In the genomic region with DNA sequence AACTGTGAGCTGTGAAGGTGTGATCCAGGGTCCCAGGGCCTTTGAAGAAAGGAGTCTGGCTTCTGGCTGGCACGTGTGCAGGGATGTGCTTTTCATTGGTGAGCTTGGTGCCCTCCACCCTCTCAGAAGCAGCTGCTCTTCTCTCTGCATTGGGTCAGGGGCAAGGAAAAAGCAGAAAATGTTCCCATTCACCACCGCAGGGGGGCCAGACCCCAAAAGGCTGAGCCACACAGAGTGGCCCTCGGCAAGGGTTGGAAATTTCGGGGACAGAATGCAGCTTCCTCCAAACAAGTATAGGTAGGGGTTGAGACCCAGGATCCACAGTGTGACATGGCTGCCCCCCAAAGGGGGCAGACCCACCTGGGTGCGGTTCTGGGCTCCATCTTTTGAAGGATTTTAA, we compare ENCODE assay signal across 11 cellular contexts. TPM values are rescaled to one million over a fixed set of nuclear protein-coding genes. Genes with fewer than 3 reads are reported as not detected.
A peak's percentile ranks its signal among the peaks of the same experiment; 100 is the strongest.
DNase-seq lines count a peak whose midpoint lies in the region; ATAC-seq and TF ChIP-seq lines count a peak whose summit lies in the region.
"Had no signal": no experiment of that assay in that cellular context is flagged by ENCODE, and none has a peak within 500 bp of the region (broad histone marks: within the 10 kb centered on the region; RNA-seq: fewer than 3 reads in every experiment).

No MANE protein-coding gene starts in this region.

- in situ Hi-C loops in G401 (cut with HindIII; ENCODE audit: low sequenced_read_pairs): no loop called here

- peak overlapping the region; percentile 99 for H3K27ac Mint-ChIP-seq in activated CD4-positive, alpha-beta memory T cell treated with anti-CD3 and anti-CD28 coated beads for 36 hours

- POLR2A ChIA-PET in activated CD4-positive, alpha-beta memory T cell treated with anti-CD3 and anti-CD28 coated beads for 36 hours (lab: Charles Lee): interaction anchor here (0.6 to 2.9 kb wide), 12 partner anchors 9 to 172 kb away, joined by 3 to 15 read pairs (median 4); a partner anchor contains a TSS

- peaks cover 29% of the 10 kb centered on the region for H3K4me1 ChIP-seq in right cardiac atrium (ENCODE audit: control insufficient read depth, insufficient read depth, low read length)
- H3K4me1 ChIP-seq in lower lobe of right lung: peaks cover 87% of the 10 kb centered on the region
- peaks cover 79% of the 10 kb centered on the region for H3K4me1 ChIP-seq in upper lobe of right lung

- H3K9me3 Mint-ChIP-seq in activated CD4-positive, alpha-beta memory T cell treated with anti-CD3 and anti-CD28 coated beads for 36 hours: no peaks in the 10 kb centered on the region

- CTCF ChIA-PET in activated CD4-positive, alpha-beta memory T cell treated with anti-CD3 and anti-CD28 coated beads for 36 hours (lab: Charles Lee): interaction anchor here (0.7 to 22.0 kb wide), 6 partner anchors 8 to 153 kb away, joined by 3 to 1220 read pairs (median 7); a partner anchor contains a TSS

- TF ChIP-seq CTCF in lower lobe of right lung (IDR thresholded peaks at IDR 0.05): no peak
- TF ChIP-seq CTCF in upper lobe of right lung (IDR thresholded peaks at IDR 0.05): no peak

- no peak overlapping the region for H3K4me3 ChIP-seq in right cardiac atrium (ENCODE audit: low read length)
- peak overlapping the region; percentile 77 for H3K4me3 ChIP-seq in lower lobe of right lung
- peak overlapping the region; percentile 80 for H3K4me3 ChIP-seq in upper lobe of right lung

- intact Hi-C loops in right cardiac atrium (cut with DNase I): loop anchor here in 2 of 4 donors (5.0 to 10.0 kb wide), 2 partner anchors 48 to 50 kb away; no protein-coding TSS in a partner anchor
- intact Hi-C loops in left ventricle myocardium superior (cut with micrococcal nuclease): no loop called here
- intact Hi-C loops in activated CD4-positive, alpha-beta memory T cell treated with anti-CD3 and anti-CD28 coated beads for 36 hours (cut with micrococcal nuclease): loop anchor here (5.0 to 10.0 kb wide), 4 partner anchors 58 to 790 kb away; a partner anchor contains a TSS
- intact Hi-C loops in lower lobe of right lung (cut with DNase I): no loop called here
- intact Hi-C loops in upper lobe of right lung (cut with DNase I): no loop called here

- ATAC-seq in right cardiac atrium (no peak), left ventricle myocardium superior (no peak), lower lobe of right lung (no peak), upper lobe of right lung (no peak)

- peak overlapping the region; percentile 57 for H3K27ac ChIP-seq in right cardiac atrium (ENCODE audit: low read length)
- H3K27ac ChIP-seq in lower lobe of right lung: peak overlapping the region; percentile 83
- peak overlapping the region; percentile 78 for H3K27ac ChIP-seq in upper lobe of right lung

- peaks cover 50% of the 10 kb centered on the region for H3K36me3 Mint-ChIP-seq in activated CD4-positive, alpha-beta memory T cell treated with anti-CD3 and anti-CD28 coated beads for 36 hours

- DNase-seq in right cardiac atrium (peak in 1 of 3 donors; percentile 11), left ventricle myocardium superior (no peak), lower lobe of right lung (no peak), upper lobe of right lung (no peak), NOMO-1 (lab: John Stamatoyannopoulos, UW; ENCODE audit: unreplicated experiment in 2 of 2) (no peak), G401 (ENCODE audit: low spot score) (no peak), medulla oblongata (ENCODE audit: extremely low spot score) (no peak)
- peak; percentile 39 for DNase-seq in activated CD4-positive, alpha-beta memory T cell treated with anti-CD3 and anti-CD28 coated beads for 36 hours
- DNase-seq: mesendoderm, NCI-H510A treated with DMSO at 0.1 percent for 48 hours had no signal

- H3K9me3 ChIP-seq in right cardiac atrium (ENCODE audit: control insufficient read depth, low read length) (no peaks in the 10 kb centered on the region), lower lobe of right lung (no peaks in the 10 kb centered on the region), upper lobe of right lung (no peaks in the 10 kb centered on the region)

- peaks cover 46% of the 10 kb centered on the region for H3K4me1 Mint-ChIP-seq in activated CD4-positive, alpha-beta memory T cell treated with anti-CD3 and anti-CD28 coated beads for 36 hours (ENCODE audit: low read depth)

- H3K36me3 ChIP-seq in lower lobe of right lung: no peaks in the 10 kb centered on the region
- H3K36me3 ChIP-seq in upper lobe of right lung: no peaks in the 10 kb centered on the region

- H3K27me3 Mint-ChIP-seq in activated CD4-positive, alpha-beta memory T cell treated with anti-CD3 and anti-CD28 coated beads for 36 hours: no peaks in the 10 kb centered on the region

- WGBS in right cardiac atrium: 67% methylated on average over 5 of the region's 5 CpGs

- peak overlapping the region; percentile 90 for H3K4me3 Mint-ChIP-seq in activated CD4-positive, alpha-beta memory T cell treated with anti-CD3 and anti-CD28 coated beads for 36 hours

- H3K27me3 ChIP-seq in right cardiac atrium (ENCODE audit: control insufficient read depth, insufficient read depth): no peaks in the 10 kb centered on the region
- H3K27me3 ChIP-seq in lower lobe of right lung (ENCODE audit: low read depth): no peaks in the 10 kb centered on the region
- H3K27me3 ChIP-seq in upper lobe of right lung: no peaks in the 10 kb centered on the region

RNA-seq across cellular contexts. Expression of a gene that starts 2.5 kb away (rescaled TPM):
- 10 to 100 TPM; 52.9 to 68.3 (median 60.9) TPM for total RNA-seq in right cardiac atrium
- 44.3 TPM for polyA plus RNA-seq in right cardiac atrium
- total RNA-seq in left ventricle myocardium superior: 45.8 TPM
- 100 to 1,000 TPM; 260 to 262 TPM for total RNA-seq in activated CD4-positive, alpha-beta memory T cell treated with anti-CD3 and anti-CD28 coated beads for 36 hours
- 83.8 TPM for total RNA-seq in lower lobe of right lung
- total RNA-seq in upper lobe of right lung: 65.6 TPM
- total RNA-seq in G401 (2014; rRNA removed; shearing (Covaris generic)): 27.8 and 31.3 TPM in 2 replicates

RNA-seq across cellular contexts. Expression of a gene that starts 28.2 kb away (rescaled TPM):
- 100 to 1,000 TPM in 3 of 4 donors, 10 to 100 TPM in 1; 66.2 to 216 (median 131) TPM for total RNA-seq in right cardiac atrium
- polyA plus RNA-seq in right cardiac atrium: 84.7 TPM
- 23.5 TPM for total RNA-seq in left ventricle myocardium superior
- total RNA-seq in activated CD4-positive, alpha-beta memory T cell treated with anti-CD3 and anti-CD28 coated beads for 36 hours: not detected
- not detected for total RNA-seq in lower lobe of right lung
- total RNA-seq in upper lobe of right lung: not detected
- total RNA-seq in G401 (2014; rRNA removed; shearing (Covaris generic)): not detected in 2 replicates
- total RNA-seq: epithelial cell of proximal tubule had no signal

RNA-seq across cellular contexts. Expression of a gene that starts 35.8 kb away (rescaled TPM):
- total RNA-seq in right cardiac atrium: not detected
- 0.07 TPM for polyA plus RNA-seq in right cardiac atrium
- not detected for total RNA-seq in left ventricle myocardium superior
- not detected for total RNA-seq in activated CD4-positive, alpha-beta memory T cell treated with anti-CD3 and anti-CD28 coated beads for 36 hours
- total RNA-seq in lower lobe of right lung: not detected
- total RNA-seq in upper lobe of right lung: 0.32 TPM
- total RNA-seq in G401 (2014; rRNA removed; shearing (Covaris generic)): not detected in 2 replicates
- total RNA-seq: epithelial cell of proximal tubule had no signal

RNA-seq across cellular contexts. Expression of a gene that starts 42.0 kb away (rescaled TPM):
- total RNA-seq in right cardiac atrium: 10 to 100 TPM; 13.0 to 31.0 (median 20.9) TPM
- polyA plus RNA-seq in right cardiac atrium: 13.3 TPM
- total RNA-seq in left ventricle myocardium superior: 4.1 TPM
- total RNA-seq in activated CD4-positive, alpha-beta memory T cell treated with anti-CD3 and anti-CD28 coated beads for 36 hours: not detected
- total RNA-seq in lower lobe of right lung: not detected
- not detected for total RNA-seq in upper lobe of right lung
- total RNA-seq in G401 (2014; rRNA removed; shearing (Covaris generic)): not detected in 2 replicates
- total RNA-seq: epithelial cell of proximal tubule had no signal

RNA-seq across cellular contexts. Expression of a gene that starts 58.5 kb away (rescaled TPM):
- 10 to 100 TPM; 34.9 to 49.3 (median 45.9) TPM for total RNA-seq in right cardiac atrium
- polyA plus RNA-seq in right cardiac atrium: 35.0 TPM
- 47.5 TPM for total RNA-seq in left ventricle myocardium superior
- 10 to 100 TPM; 51.4 to 57.6 TPM for total RNA-seq in activated CD4-positive, alpha-beta memory T cell treated with anti-CD3 and anti-CD28 coated beads for 36 hours
- total RNA-seq in lower lobe of right lung: 40.3 TPM
- 43.9 TPM for total RNA-seq in upper lobe of right lung
- total RNA-seq in G401 (2014; rRNA removed; shearing (Covaris generic)): 32.1 and 40.9 TPM in 2 replicates

Comparison
In these comparisons a context has a peak if more than half of its experiments do, and no peak if none do; other contexts are left out.
1. RNA of a gene that starts 28.2 kb away (total RNA-seq): 66.2 to 216 TPM in right cardiac atrium and 23.5 TPM in left ventricle myocardium superior (single experiment); not detected in activated CD4-positive, alpha-beta memory T cell treated with anti-CD3 and anti-CD28 coated beads for 36 hours, not detected in lower lobe of right lung (single experiment), not detected in upper lobe of right lung (single experiment) and not detected in G401; every median in the first group is over 10 times any median in the second.
2. Peak in every context shown above with its lines, with median percentiles within 50 percentile points of each other: H3K27ac ChIP-seq.